ENCODE assay signal across 12 cellular contexts in the genomic region with DNA sequence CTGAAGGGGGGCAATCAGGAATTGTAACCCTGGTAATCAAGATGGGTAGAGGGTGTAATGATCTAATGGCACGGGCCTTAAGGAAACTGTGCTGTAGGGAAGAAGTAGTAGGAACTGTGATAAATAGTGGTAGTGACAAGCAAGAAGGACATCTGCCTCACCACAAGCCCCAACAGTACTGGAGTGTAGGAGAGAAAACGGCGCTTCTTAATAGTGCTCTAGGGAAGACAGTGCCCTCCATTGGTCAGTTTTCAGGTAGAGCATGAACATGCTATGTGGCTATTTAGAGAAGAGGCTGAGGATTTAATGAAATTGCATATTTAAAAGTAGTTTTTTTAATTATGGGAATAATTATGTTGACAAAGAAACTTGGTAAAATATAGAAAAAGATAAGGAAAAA. TPM values are rescaled to one million over a fixed set of nuclear protein-coding genes. Genes with fewer than 3 reads are reported as not detected.
DNase-seq lines count a peak whose midpoint lies in the region; ATAC-seq, FAIRE-seq and TF ChIP-seq lines count a peak whose summit lies in the region.
"Had no signal": no experiment of that assay in that cellular context is flagged by ENCODE, and none has a peak within 500 bp of the region (broad histone marks: within the 10 kb centered on the region; RNA-seq: fewer than 3 reads in every experiment).

No MANE protein-coding gene starts in this region.

- peaks cover 4 to 40% (median 26%) of the 10 kb centered on the region in 5 donors for H3K36me3 Mint-ChIP-seq in naive thymus-derived CD4-positive, alpha-beta T cell

- peaks cover 0 to 17% (median 4%) of the 10 kb centered on the region in 11 donors for H3K9me3 Mint-ChIP-seq in naive thymus-derived CD4-positive, alpha-beta T cell

- peaks cover 7% of the 10 kb centered on the region for H3K9me3 ChIP-seq in KOPT-K1 (ENCODE audit: insufficient read depth, low read length, poor library complexity, severe bottlenecking)
- H3K9me3 ChIP-seq in WERI-Rb-1 (ENCODE audit: severe bottlenecking): no peaks in the 10 kb centered on the region
- H3K9me3 ChIP-seq in naive thymus-derived CD4-positive, alpha-beta T cell (ENCODE audit: control insufficient read depth in 2 of 3, low read length in 3 of 3): no peaks in the 10 kb centered on the region

- no peak overlapping the region for H3K4me3 Mint-ChIP-seq in naive thymus-derived CD4-positive, alpha-beta T cell

- intact Hi-C loops in naive thymus-derived CD4-positive, alpha-beta T cell (cut with micrococcal nuclease): loop anchor here in 1 of 2 donors (2.0 to 10.0 kb wide), 2 partner anchors 43 to 637 kb away; no protein-coding TSS in a partner anchor

- no peak overlapping the region for H3K27ac Mint-ChIP-seq in naive thymus-derived CD4-positive, alpha-beta T cell

- TF ChIP-seq CTCF in GM12872 (IDR thresholded peaks at IDR 0.05; ENCODE audit: insufficient read depth, low read depth, low read length) (0 out of 3 replicates have a peak, but pooled peaks have one; percentile 12), WERI-Rb-1 (IDR thresholded peaks at IDR 0.05; ENCODE audit: low read depth, low read length) (peak; percentile 19; the same call in 1 of the 2 replicates), GM20000 (IDR thresholded peaks at IDR 0.05; ENCODE audit: extremely low read depth, missing control alignments) (no peak)

- peaks cover 26 to 61% (median 39%) of the 10 kb centered on the region in 7 donors for H3K4me1 Mint-ChIP-seq in naive thymus-derived CD4-positive, alpha-beta T cell

- ATAC-seq in naive thymus-derived CD4-positive, alpha-beta T cell: peak; percentile 30
- no peak for ATAC-seq in GM18873 (IDR thresholded peaks at IDR 0.05; ENCODE audit: low FRiP score, unreplicated experiment)

- H3K4me1 ChIP-seq in naive thymus-derived CD4-positive, alpha-beta T cell (ENCODE audit: control insufficient read depth in 2 of 2, insufficient read depth in 2 of 2, low read length in 2 of 2): peaks cover 76 to 84% of the 10 kb centered on the region in 2 donors

- H3K27ac ChIP-seq in KOPT-K1 (ENCODE audit: low read depth, low read length, poor library complexity, severe bottlenecking) (peak overlapping the region; percentile 83), WERI-Rb-1 (no peak overlapping the region)
- peak overlapping the region; percentile 74 for H3K27ac ChIP-seq in naive thymus-derived CD4-positive, alpha-beta T cell (ENCODE audit: low read depth, low read length)

- no peak for FAIRE-seq in urothelium cell line (lab: Jason Lieb, UNC)

- no peaks in the 10 kb centered on the region for H3K27me3 ChIP-seq in WERI-Rb-1 (ENCODE audit: insufficient read depth, low read depth, severe bottlenecking)
- H3K27me3 ChIP-seq in naive thymus-derived CD4-positive, alpha-beta T cell (ENCODE audit: control insufficient read depth in 2 of 2, insufficient read depth in 2 of 2, low read length in 2 of 2): no peaks in the 10 kb centered on the region

- peak; percentile 49 for DNase-seq in WERI-Rb-1
- peak in 1 of 9 donors; percentile 9 for DNase-seq in naive thymus-derived CD4-positive, alpha-beta T cell
- no peak for DNase-seq in GM20000 (ENCODE audit: low spot score)
- DNase-seq in urothelium cell line (ENCODE audit: low spot score): no peak
- DNase-seq: activated CD4-positive, CD25-positive, alpha-beta regulatory T cell treated with anti-CD3 and anti-CD28 coated beads, Interleukin-2, amount 50 U/mL, for 72 hours; caudate nucleus; kidney glomerular epithelial cell; NCI-H2171 treated with DMSO at 0.1 percent for 48 hours; SHP77 had no signal

- H3K36me3 ChIP-seq in KOPT-K1 (ENCODE audit: insufficient read depth, low read length): peaks cover 67% of the 10 kb centered on the region
- H3K36me3 ChIP-seq in WERI-Rb-1: no peaks in the 10 kb centered on the region
- no peaks in the 10 kb centered on the region for H3K36me3 ChIP-seq in naive thymus-derived CD4-positive, alpha-beta T cell (ENCODE audit: control insufficient read depth in 2 of 3, insufficient read depth in 3 of 3, low read length in 3 of 3)

- no peaks in the 10 kb centered on the region for H3K27me3 Mint-ChIP-seq in naive thymus-derived CD4-positive, alpha-beta T cell

- POLR2A ChIA-PET in naive thymus-derived CD4-positive, alpha-beta T cell (lab: Charles Lee): interaction anchor here (0.9 to 10.1 kb wide), 26 partner anchors 10 to 382 kb away, joined by 3 to 231 read pairs (median 6); a partner anchor contains a TSS

- H3K4me3 ChIP-seq in WERI-Rb-1 (ENCODE audit: low read depth, low read length): no peak overlapping the region
- peak overlapping the region; percentile 15 for H3K4me3 ChIP-seq in naive thymus-derived CD4-positive, alpha-beta T cell (ENCODE audit: low read length)

- CTCF ChIA-PET in naive thymus-derived CD4-positive, alpha-beta T cell (lab: Charles Lee): interaction anchor here (0.7 to 7.8 kb wide), 8 partner anchors 96 to 359 kb away, joined by 3 to 88 read pairs (median 6); a partner anchor contains a TSS

RNA-seq across cellular contexts. Expression of a gene that starts 32.2 kb away (rescaled TPM):
- total RNA-seq in naive thymus-derived CD4-positive, alpha-beta T cell: 10 to 100 TPM; 29.9 to 44.5 (median 38.8) TPM
- 10 to 100 TPM in 1 of 2 donors, 1 to 10 TPM in 1; 9.0 to 12.9 TPM for polyA plus RNA-seq in naive thymus-derived CD4-positive, alpha-beta T cell

RNA-seq across cellular contexts. Expression of a gene that starts 33.5 kb away (rescaled TPM):
- 1 to 10 TPM; 1.5 to 4.6 (median 3.2) TPM for total RNA-seq in naive thymus-derived CD4-positive, alpha-beta T cell
- 1 to 10 TPM; 2.3 to 3.7 TPM for polyA plus RNA-seq in naive thymus-derived CD4-positive, alpha-beta T cell
